Comparison of ENCODE assay signal across 8 cellular contexts in genomic region chr18:11752116-11752911, GRCh38.
DNase-seq lines count a peak whose midpoint lies in the region; ATAC-seq and TF ChIP-seq lines count a peak whose summit lies in the region.

No MANE protein-coding gene starts in this region.

- in situ Hi-C loops in HAP-1 (cut with MboI; ENCODE audit: low sequenced_read_pairs), result no loop called here

- ATAC-seq in GM21786 (IDR thresholded peaks at IDR 0.05; ENCODE audit: unreplicated experiment), result no peak

- DNase-seq in GM10266 (ENCODE audit: extremely low spot score), result peak; percentile 54
- peak; percentile 9 for DNase-seq in NOMO-1 treated with DMSO at 0.1 percent for 48 hours (lab: John Stamatoyannopoulos, UW; ENCODE audit: unreplicated experiment)
- no peak for DNase-seq in epithelial cell of proximal tubule (ENCODE audit: low read depth)
- peak; percentile 13 for DNase-seq in occipital lobe (lab: John Stamatoyannopoulos, UW)
- DNase-seq in SKM-1 treated with dmso at 0.1 percent for 144 hours (lab: John Stamatoyannopoulos, UW; ENCODE audit: unreplicated experiment), result no peak
- no peak for DNase-seq in HAP-1 (ENCODE audit: low spot score in 2 of 2)
- no peak for DNase-seq in NAMALWA (ENCODE audit: low spot score)

- H3K4me3 ChIP-seq in epithelial cell of proximal tubule (ENCODE audit: low read depth, low read length), result peak overlapping the region; percentile 31
- no peak overlapping the region for H3K4me3 ChIP-seq in HAP-1

- no peaks in the 10 kb centered on the region for H3K36me3 ChIP-seq in HAP-1 (replicated peaks)

- no peaks in the 10 kb centered on the region for H3K9me3 ChIP-seq in HAP-1

- no peaks in the 10 kb centered on the region for H3K27me3 ChIP-seq in HAP-1 (ENCODE audit: low read depth)

- TF ChIP-seq CTCF in GM10266 (IDR thresholded peaks at IDR 0.05; ENCODE audit: control insufficient read depth, insufficient read depth, low read depth, missing control alignments) (no peak), epithelial cell of proximal tubule (conservative IDR thresholded peaks at IDR 0.05; ENCODE audit: low read depth, low read length) (no peak)

- no peaks in the 10 kb centered on the region for H3K4me1 ChIP-seq in HAP-1

Comparison
In these comparisons a context has a peak if more than half of its experiments do, and no peak if none do; other contexts are left out.
1. DNase-seq: peak in GM10266 (single experiment), NOMO-1 treated with DMSO at 0.1 percent for 48 hours (single experiment) and occipital lobe (single experiment); none in epithelial cell of proximal tubule (single experiment), SKM-1 treated with dmso at 0.1 percent for 144 hours (single experiment), HAP-1 (0 of 2) and NAMALWA (single experiment).